ENCODE assay signal across 12 cellular contexts in genomic region chr1:59163268-59164092, GRCh38.
A peak's percentile ranks its signal among the peaks of the same experiment; 100 is the strongest.
DNase-seq lines count a peak whose midpoint lies in the region; ATAC-seq, FAIRE-seq and TF ChIP-seq lines count a peak whose summit lies in the region.
"Had no signal": no experiment of that assay in that cellular context is flagged by ENCODE, and none has a peak within 500 bp of the region (broad histone marks: within the 10 kb centered on the region; RNA-seq: fewer than 3 reads in every experiment).

No MANE protein-coding gene starts in this region.

- DNase-seq in BE2C: peak; percentile 7
- peak; percentile 24 for DNase-seq in MV-4-11 (lab: John Stamatoyannopoulos, UW)
- peak; percentile 95 for DNase-seq in astrocyte (ENCODE audit: low read depth)
- peak; percentile 20 for DNase-seq in kidney tubule cell (ENCODE audit: low spot score)
- no peak for DNase-seq in glomerular visceral epithelial cell (ENCODE audit: extremely low spot score)
- no peak for DNase-seq in Calu3
- no peak for DNase-seq in activated CD4-positive, alpha-beta T cell treated with anti-CD3 and anti-CD28 coated beads, Interleukin-2, amount 50 U/mL, for 48 hours
- DNase-seq: activated CD4-positive, alpha-beta T cell treated with anti-CD3 and anti-CD28 coated beads, Interleukin-2, amount 50 U/mL, for 4 hours; activated naive CD8-positive, alpha-beta T cell treated with anti-CD3 and anti-CD28 coated beads for 36 hours; NCI-H1694 treated with DMSO at 0.1 percent for 48 hours had no signal

- no peaks in the 10 kb centered on the region for H3K79me2 ChIP-seq in astrocyte (ENCODE audit: insufficient read depth, low read length)

- H3K36me3 Mint-ChIP-seq in astrocyte (ENCODE audit: low read depth, unreplicated experiment): no peaks in the 10 kb centered on the region
- no peaks in the 10 kb centered on the region for H3K36me3 Mint-ChIP-seq in Calu3 (ENCODE audit: insufficient read depth, unreplicated experiment)
- H3K36me3 Mint-ChIP-seq: activated naive CD8-positive, alpha-beta T cell treated with anti-CD3 and anti-CD28 coated beads for 36 hours had no signal

- H3K4me1 Mint-ChIP-seq in astrocyte (ENCODE audit: low read depth, unreplicated experiment): no peaks in the 10 kb centered on the region
- H3K4me1 Mint-ChIP-seq in Calu3 (ENCODE audit: low read depth, unreplicated experiment): no peaks in the 10 kb centered on the region
- H3K4me1 Mint-ChIP-seq: activated naive CD8-positive, alpha-beta T cell treated with anti-CD3 and anti-CD28 coated beads for 36 hours had no signal

- H3K4me1 ChIP-seq in BE2C (no peaks in the 10 kb centered on the region), astrocyte (ENCODE audit: insufficient read depth, low read length) (peaks cover 12% of the 10 kb centered on the region)

- H3K27me3 ChIP-seq in BE2C (no peaks in the 10 kb centered on the region), astrocyte (ENCODE audit: insufficient read depth, low read length) (no peaks in the 10 kb centered on the region)

- H3K27ac Mint-ChIP-seq in astrocyte (ENCODE audit: unreplicated experiment) (peak overlapping the region; percentile 47), Calu3 (ENCODE audit: unreplicated experiment) (no peak overlapping the region)
- H3K27ac Mint-ChIP-seq: activated naive CD8-positive, alpha-beta T cell treated with anti-CD3 and anti-CD28 coated beads for 36 hours had no signal

- peak overlapping the region; percentile 34 for H3K27ac ChIP-seq in astrocyte (ENCODE audit: low read depth, low read length)

- H3K36me3 ChIP-seq in BE2C (no peaks in the 10 kb centered on the region), astrocyte (ENCODE audit: insufficient read depth, low read length) (no peaks in the 10 kb centered on the region)

- no peak overlapping the region for H3K9ac ChIP-seq in astrocyte (ENCODE audit: low read length)

- CTCF ChIA-PET in Calu3 (lab: Charles Lee): interaction anchor here (0.6 kb wide), 1 partner anchor 102 kb away, joined by 3 read pairs; no protein-coding TSS in a partner anchor

- H2AFZ ChIP-seq in astrocyte (ENCODE audit: low read depth, low read length): peak overlapping the region; percentile 3

- H3K4me3 ChIP-seq in BE2C (ENCODE audit: low read depth, low read length) (no peak overlapping the region), astrocyte (ENCODE audit: insufficient read depth, low read depth, low read length) (no peak overlapping the region)

- H3K9me3 ChIP-seq in BE2C (no peaks in the 10 kb centered on the region), astrocyte (ENCODE audit: insufficient read depth, low read depth, low read length) (no peaks in the 10 kb centered on the region)

- H4K20me1 ChIP-seq in astrocyte (ENCODE audit: insufficient read depth, low read length): no peaks in the 10 kb centered on the region

- no peak for TF ChIP-seq CTCF in BE2C (IDR thresholded peaks at IDR 0.05; ENCODE audit: low read depth, low read length)
- no peak for TF ChIP-seq CTCF in astrocyte (IDR thresholded peaks at IDR 0.05; ENCODE audit: insufficient read depth, low read depth, low read length)
- TF ChIP-seq CTCF in Calu3 (IDR thresholded peaks at IDR 0.05; ENCODE audit: unreplicated experiment): no peak

- H3K9me3 Mint-ChIP-seq in astrocyte (ENCODE audit: unreplicated experiment) (peaks cover 4% of the 10 kb centered on the region), Calu3 (ENCODE audit: low read depth, unreplicated experiment) (peaks cover 4% of the 10 kb centered on the region)

- no TSS peak for BruUV-seq in Calu3 (replicated peaks; lab: Mats Ljungman, UMichigan)

- no peaks in the 10 kb centered on the region for H3K27me3 Mint-ChIP-seq in astrocyte (ENCODE audit: low read depth, unreplicated experiment)
- no peaks in the 10 kb centered on the region for H3K27me3 Mint-ChIP-seq in Calu3 (ENCODE audit: unreplicated experiment)

- H3K4me3 Mint-ChIP-seq in astrocyte (ENCODE audit: unreplicated experiment) (no peak overlapping the region), Calu3 (ENCODE audit: low read depth, unreplicated experiment) (no peak overlapping the region)
- H3K4me3 Mint-ChIP-seq: activated naive CD8-positive, alpha-beta T cell treated with anti-CD3 and anti-CD28 coated beads for 36 hours had no signal

- intact Hi-C loops in Calu3 (cut with micrococcal nuclease; ENCODE audit: unreplicated experiment): no loop called here

- no peak for ATAC-seq in GM18909 (IDR thresholded peaks at IDR 0.05; ENCODE audit: poor library complexity, unreplicated experiment)
- ATAC-seq: HCT116 had no signal

- H3K4me2 ChIP-seq in astrocyte (ENCODE audit: low read length): peak overlapping the region; percentile 17

- peak; percentile 86 for FAIRE-seq in astrocyte (lab: Jason Lieb, UNC)

Comparison
In these comparisons a context has a peak if more than half of its experiments do, and no peak if none do; other contexts are left out.
1. DNase-seq: peak in BE2C (single experiment), MV-4-11 (single experiment), astrocyte (single experiment) and kidney tubule cell (single experiment); none in glomerular visceral epithelial cell (single experiment), Calu3 (single experiment) and activated CD4-positive, alpha-beta T cell treated with anti-CD3 and anti-CD28 coated beads, Interleukin-2, amount 50 U/mL, for 48 hours (0 of 2).